Comparison of ENCODE assay signal across 14 cellular contexts in genomic region chr17:55635253-55635766, GRCh38.
DNase-seq lines count a peak whose midpoint lies in the region; ATAC-seq and TF ChIP-seq lines count a peak whose summit lies in the region.
"Had no signal": no experiment of that assay in that cellular context is flagged by ENCODE, and none has a peak within 500 bp of the region (broad histone marks: within the 10 kb centered on the region; RNA-seq: fewer than 3 reads in every experiment).

No MANE protein-coding gene starts in this region.

- WGBS in mammary epithelial cell (ENCODE audit: low coverage, missing lambda C conversion rate), result 0% methylated on average over 3 of the region's 3 CpGs

- TF ChIP-seq POLR2A in GM18505 (IDR thresholded peaks at IDR 0.05; ENCODE audit: borderline replicate concordance, extremely low read depth, insufficient read depth, insufficient read length), result no peak

- CTCF ChIA-PET in mammary epithelial cell (lab: Charles Lee; ENCODE audit: low non-redundant PET), result no interaction called here

- no peaks in the 10 kb centered on the region for H4K20me1 ChIP-seq in mammary epithelial cell (ENCODE audit: insufficient read depth, low read length)

- no peak overlapping the region for H3K4me3 Mint-ChIP-seq in glutamatergic neuron (ENCODE audit: unreplicated experiment)
- H3K4me3 Mint-ChIP-seq: activated T-helper 17 cell treated with anti-CD3 and anti-CD28 coated beads, Interleukin-2, amount 50 U/mL, for 72 hours; central memory CD8-positive, alpha-beta T cell had no signal

- H3K4me1 ChIP-seq in mammary epithelial cell (ENCODE audit: insufficient read depth, low read length) (peaks cover 6% of the 10 kb centered on the region), subcutaneous abdominal adipose tissue (ENCODE audit: control insufficient read depth in 5 of 5, insufficient read depth in 5 of 5, low read length in 5 of 5) (peaks cover 5 to 39% (median 34%) of the 10 kb centered on the region in 5 donors)

- H3K9me3 Mint-ChIP-seq in glutamatergic neuron (ENCODE audit: unreplicated experiment), result no peaks in the 10 kb centered on the region
- H3K9me3 Mint-ChIP-seq: activated T-helper 17 cell treated with anti-CD3 and anti-CD28 coated beads, Interleukin-2, amount 50 U/mL, for 72 hours; central memory CD8-positive, alpha-beta T cell had no signal

- H3K27me3 ChIP-seq in mammary epithelial cell (ENCODE audit: insufficient read depth, low read length) (no peaks in the 10 kb centered on the region), subcutaneous abdominal adipose tissue (ENCODE audit: control insufficient read depth in 5 of 5, insufficient read depth in 4 of 5, low read length in 5 of 5) (no peaks in the 10 kb centered on the region)

- H3K36me3 Mint-ChIP-seq in glutamatergic neuron (ENCODE audit: unreplicated experiment), result no peaks in the 10 kb centered on the region

- in situ Hi-C loops in mammary epithelial cell (cut with MboI; ENCODE audit: low sequenced_read_pairs in 2 of 2), result no loop called here

- no peak for ATAC-seq in GM18505 (IDR thresholded peaks at IDR 0.05; ENCODE audit: unreplicated experiment)
- ATAC-seq: activated CD4-positive, CD25-positive, alpha-beta regulatory T cell treated with anti-CD3 and anti-CD28 coated beads, Interleukin-2, amount 50 U/mL, for 24 hours; activated T-helper 17 cell treated with anti-CD3 and anti-CD28 coated beads, Interleukin-2, amount 50 U/mL, for 72 hours had no signal

- H3K79me2 ChIP-seq in mammary epithelial cell (ENCODE audit: insufficient read depth, low read length), result no peaks in the 10 kb centered on the region

- dilution Hi-C loops in mammary epithelial cell (cut with HindIII; ENCODE audit: low sequenced_read_pairs), result no loop called here

- H3K27me3 Mint-ChIP-seq in glutamatergic neuron (ENCODE audit: unreplicated experiment), result peaks cover 2% of the 10 kb centered on the region

- H3K9me3 ChIP-seq in mammary epithelial cell (replicated peaks; ENCODE audit: insufficient read depth, low read length) (no peaks in the 10 kb centered on the region), subcutaneous abdominal adipose tissue (ENCODE audit: control insufficient read depth in 5 of 5, low read length in 5 of 5) (no peaks in the 10 kb centered on the region)

- peaks cover 22% of the 10 kb centered on the region for H3K4me1 Mint-ChIP-seq in glutamatergic neuron (ENCODE audit: low read depth, unreplicated experiment)
- H3K4me1 Mint-ChIP-seq: activated T-helper 17 cell treated with anti-CD3 and anti-CD28 coated beads, Interleukin-2, amount 50 U/mL, for 72 hours; central memory CD8-positive, alpha-beta T cell had no signal

- H2AFZ ChIP-seq in mammary epithelial cell (ENCODE audit: low read depth, low read length), result peak overlapping the region; percentile 18

- H3K9ac ChIP-seq in mammary epithelial cell (ENCODE audit: insufficient read depth, low read length), result no peak overlapping the region
- H3K9ac ChIP-seq in subcutaneous abdominal adipose tissue (ENCODE audit: low read length in 5 of 5), result peak overlapping the region in 1 of 5 donors; percentile 6

- H3K4me2 ChIP-seq in mammary epithelial cell (ENCODE audit: insufficient read depth, low read depth, low read length), result peak overlapping the region; percentile 29

- H3K4me3 ChIP-seq in mammary epithelial cell (replicated peaks in 1 of 3; ENCODE audit: insufficient read depth in 1 of 3, low read depth in 2 of 3, low read length in 3 of 3), result no peak overlapping the region
- H3K4me3 ChIP-seq in subcutaneous abdominal adipose tissue (ENCODE audit: low read depth in 1 of 5, low read length in 5 of 5), result peak overlapping the region; percentile 9 to 49 (median 27)

- no peak overlapping the region for H3K27ac Mint-ChIP-seq in glutamatergic neuron (ENCODE audit: unreplicated experiment)
- H3K27ac Mint-ChIP-seq: activated T-helper 17 cell treated with anti-CD3 and anti-CD28 coated beads, Interleukin-2, amount 50 U/mL, for 72 hours had no signal

- intact Hi-C loops in mammary epithelial cell (cut with micrococcal nuclease), result no loop called here

- BruUV-seq in mammary epithelial cell (replicated peaks; lab: Mats Ljungman, UMichigan), result no TSS peak

- no peak for TF ChIP-seq CTCF in mammary epithelial cell (conservative IDR thresholded peaks at IDR 0.05 in 1 of 2, IDR thresholded peaks at IDR 0.05 in 1 of 2; ENCODE audit: extremely low read depth in 1 of 2, insufficient read depth in 1 of 2, low read depth in 1 of 2, low read length in 2 of 2)
- TF ChIP-seq CTCF in glutamatergic neuron (IDR thresholded peaks at IDR 0.05; ENCODE audit: partially characterized antibody, unreplicated experiment), result no peak

- H3K27ac ChIP-seq in mammary epithelial cell (ENCODE audit: insufficient read depth, low read depth, low read length), result no peak overlapping the region
- peak overlapping the region; percentile 18 for H3K27ac ChIP-seq in subcutaneous abdominal adipose tissue (ENCODE audit: low read depth, low read length)
- H3K27ac ChIP-seq: 22Rv1 had no signal

- H3K36me3 ChIP-seq in mammary epithelial cell (ENCODE audit: insufficient read depth, low read length), result no peaks in the 10 kb centered on the region
- H3K36me3 ChIP-seq in subcutaneous abdominal adipose tissue (ENCODE audit: control insufficient read depth in 5 of 5, insufficient read depth in 5 of 5, low read length in 5 of 5), result no peaks in the 10 kb centered on the region

- DNase-seq in DMS153 treated with DMSO at 0.1 percent for 48 hours (lab: John Stamatoyannopoulos, UW; ENCODE audit: unreplicated experiment) (peak; percentile 10), DMS153 (lab: John Stamatoyannopoulos, UW) (no peak), mammary epithelial cell (no peak), left kidney (ENCODE audit: low read depth, low spot score) (peak; percentile 92), glutamatergic neuron (no peak), dedifferentiated amniotic fluid mesenchymal stem cell (ENCODE audit: extremely low spot score) (no peak)
- DNase-seq: EL, NCI-H2081 had no signal

Comparison
In these comparisons a context has a peak if more than half of its experiments do, and no peak if none do; other contexts are left out.
1. DNase-seq: peak in DMS153 treated with DMSO at 0.1 percent for 48 hours (single experiment) and left kidney (single experiment); none in DMS153 (single experiment), mammary epithelial cell (single experiment), glutamatergic neuron (single experiment) and dedifferentiated amniotic fluid mesenchymal stem cell (single experiment).
2. H3K4me3 ChIP-seq: peak in subcutaneous abdominal adipose tissue (5 of 5); none in mammary epithelial cell (0 of 3).